In the genomic region with DNA sequence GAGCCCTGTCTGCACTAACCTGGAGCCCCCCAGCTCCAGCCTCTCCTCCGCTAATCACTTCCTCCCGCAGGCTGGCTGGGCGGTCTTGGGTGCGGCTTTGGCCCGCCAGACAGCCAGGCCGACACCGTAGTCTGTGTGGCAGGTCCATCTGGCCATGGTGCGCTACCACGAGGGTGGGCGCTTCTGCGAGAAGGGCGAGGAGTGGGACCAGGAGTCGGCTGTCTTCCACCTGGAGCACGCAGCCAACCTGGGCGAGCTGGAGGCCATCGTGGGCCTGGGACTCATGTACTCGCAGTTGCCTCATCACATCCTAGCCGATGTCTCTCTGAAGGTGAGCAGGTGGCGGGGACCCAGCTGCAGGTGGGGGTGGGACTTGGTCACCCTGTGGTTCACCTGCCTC, we compare ENCODE assay signal across 1 cellular context.
TF ChIP-seq lines count a peak whose summit lies in the region.

No MANE protein-coding gene starts in this region.

TF ChIP-seq in HepG2, 621 proteins besides CTCF, POLR2A, EP300 and RAD21:
- TF ChIP-seq AGO2 (optimal IDR thresholded peaks at IDR 0.05; ENCODE audit: low read depth, low read length) (peak; percentile 23), NR2F1 (CRISPR knock-in tag; IDR thresholded peaks at IDR 0.05) (no peak), ZNF256 (CRISPR knock-in tag; conservative IDR thresholded peaks at IDR 0.05) (no peak)
